Comparison of ENCODE assay signal across 11 cellular contexts in the genomic region with DNA sequence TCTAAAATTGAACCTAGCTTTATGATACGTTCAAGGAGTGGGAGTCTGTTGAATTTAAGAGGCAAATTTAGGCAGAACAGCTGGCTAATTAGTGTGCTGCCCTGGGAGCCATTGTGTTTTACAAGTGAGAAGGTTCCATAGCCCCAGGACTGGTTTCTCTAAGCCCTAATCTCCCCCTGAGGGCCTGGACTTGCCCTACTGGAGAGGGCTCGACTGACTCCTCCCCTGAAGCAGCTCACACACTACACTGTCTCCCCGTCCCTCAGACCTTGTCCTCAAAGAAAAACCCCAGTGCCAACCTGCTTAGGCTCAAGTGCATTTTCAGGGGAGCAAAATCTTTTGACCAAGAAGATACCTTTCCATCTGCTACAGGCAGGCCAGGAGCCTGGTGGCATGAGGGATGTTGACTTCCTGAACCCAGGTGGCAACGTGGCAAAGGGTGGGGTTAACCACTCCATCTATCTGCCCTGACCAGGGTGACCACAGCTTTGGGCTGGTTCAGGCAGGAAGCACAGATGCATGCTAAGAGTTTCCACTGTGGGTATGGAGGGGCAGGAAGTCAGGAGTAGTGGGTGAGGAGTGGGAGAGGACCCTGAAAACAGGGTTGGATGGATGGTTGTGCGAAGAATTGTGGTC.
DNase-seq lines count a peak whose midpoint lies in the region; ATAC-seq and TF ChIP-seq lines count a peak whose summit lies in the region.
"Had no signal": no experiment of that assay in that cellular context is flagged by ENCODE, and none has a peak within 500 bp of the region (broad histone marks: within the 10 kb centered on the region; RNA-seq: fewer than 3 reads in every experiment).

No MANE protein-coding gene starts in this region.

- H3K9me3 Mint-ChIP-seq in activated naive CD4-positive, alpha-beta T cell treated with anti-CD3 and anti-CD28 coated beads, Interleukin-2, amount 50 U/mL, for 24 hours = peaks cover 14% of the 10 kb centered on the region
- H3K9me3 Mint-ChIP-seq in activated naive CD8-positive, alpha-beta T cell treated with anti-CD3 and anti-CD28 coated beads, Interleukin-2, amount 10 ng/mL, durations not matched to agents 7 days and 5 days = peaks cover 8% of the 10 kb centered on the region
- peaks cover 18 to 28% of the 10 kb centered on the region in 2 donors for H3K9me3 Mint-ChIP-seq in stimulated activated naive CD8-positive, alpha-beta T cell treated with anti-CD3 and anti-CD28 coated beads, Interleukin-15, amount 100 ng/mL, for 72 hours

- no peaks in the 10 kb centered on the region for H3K27me3 Mint-ChIP-seq in activated naive CD4-positive, alpha-beta T cell treated with anti-CD3 and anti-CD28 coated beads, Interleukin-2, amount 50 U/mL, for 24 hours
- H3K27me3 Mint-ChIP-seq in activated naive CD8-positive, alpha-beta T cell treated with anti-CD3 and anti-CD28 coated beads, Interleukin-2, amount 10 ng/mL, durations not matched to agents 7 days and 5 days = no peaks in the 10 kb centered on the region
- peaks cover 14% of the 10 kb centered on the region for H3K27me3 Mint-ChIP-seq in stimulated activated naive CD8-positive, alpha-beta T cell treated with anti-CD3 and anti-CD28 coated beads, Interleukin-15, amount 100 ng/mL, for 72 hours

- no peaks in the 10 kb centered on the region for H3K36me3 ChIP-seq in NT2/D1 (ENCODE audit: insufficient read depth, insufficient read length, low read length)
- no peaks in the 10 kb centered on the region for H3K36me3 ChIP-seq in ovary
- H3K36me3 ChIP-seq: right lobe of liver had no signal

- no peak for DNase-seq in activated naive CD4-positive, alpha-beta T cell (lab: John Stamatoyannopoulos, UW)
- peak; percentile 44 for DNase-seq in NT2/D1 (ENCODE audit: low read depth, low spot score)
- DNase-seq in activated naive CD8-positive, alpha-beta T cell treated with anti-CD3 and anti-CD28 coated beads, Interleukin-2, amount 10 ng/mL, durations not matched to agents 7 days and 5 days = peak; percentile 67
- DNase-seq in stimulated activated naive CD8-positive, alpha-beta T cell treated with anti-CD3 and anti-CD28 coated beads, Interleukin-15, amount 100 ng/mL, for 72 hours = peak in 1 of 2 donors; percentile 80
- DNase-seq in COLO668 (lab: John Stamatoyannopoulos, UW; ENCODE audit: unreplicated experiment) = no peak
- no peak for DNase-seq in ovary
- DNase-seq: foreskin keratinocyte, right lobe of liver had no signal

- H3K4me3 ChIP-seq in NT2/D1 (ENCODE audit: insufficient read length, low read depth) = no peak overlapping the region
- H3K4me3 ChIP-seq in ovary = no peak overlapping the region
- H3K4me3 ChIP-seq: right lobe of liver had no signal

- intact Hi-C loops in ovary (cut with DNase I) = no loop called here

- TF ChIP-seq CTCF in ovary (IDR thresholded peaks at IDR 0.05) = no peak

- TF ChIP-seq EP300 in ovary (IDR thresholded peaks at IDR 0.05) = no peak

- ATAC-seq in activated naive CD8-positive, alpha-beta T cell treated with anti-CD3 and anti-CD28 coated beads, Interleukin-2, amount 10 ng/mL, durations not matched to agents 7 days and 5 days (ENCODE audit: low read depth) = peak; percentile 83
- ATAC-seq in stimulated activated naive CD8-positive, alpha-beta T cell treated with anti-CD3 and anti-CD28 coated beads, Interleukin-15, amount 100 ng/mL, for 72 hours = peak; percentile 95
- ATAC-seq in GM18867 (IDR thresholded peaks at IDR 0.05; ENCODE audit: unreplicated experiment) = no peak
- ATAC-seq: foreskin keratinocyte had no signal

- TF ChIP-seq POLR2A in ovary (IDR thresholded peaks at IDR 0.05) = no peak

- WGBS in ovary, 3 donors = 44 to 56% (median 55%) methylated on average over 5 of the region's 5 CpGs

- peaks cover 3% of the 10 kb centered on the region for H3K27me3 ChIP-seq in NT2/D1 (ENCODE audit: insufficient read depth, insufficient read length)
- H3K27me3 ChIP-seq in ovary = no peaks in the 10 kb centered on the region
- H3K27me3 ChIP-seq: foreskin keratinocyte, right lobe of liver had no signal

- H3K4me3 Mint-ChIP-seq in activated naive CD4-positive, alpha-beta T cell treated with anti-CD3 and anti-CD28 coated beads, Interleukin-2, amount 50 U/mL, for 24 hours = no peak overlapping the region
- peak overlapping the region; percentile 47 for H3K4me3 Mint-ChIP-seq in activated naive CD8-positive, alpha-beta T cell treated with anti-CD3 and anti-CD28 coated beads, Interleukin-2, amount 10 ng/mL, durations not matched to agents 7 days and 5 days
- H3K4me3 Mint-ChIP-seq in stimulated activated naive CD8-positive, alpha-beta T cell treated with anti-CD3 and anti-CD28 coated beads, Interleukin-15, amount 100 ng/mL, for 72 hours = peak overlapping the region; percentile 48 to 62
- H3K4me3 Mint-ChIP-seq: B cell had no signal

- H3K27ac Mint-ChIP-seq in activated naive CD4-positive, alpha-beta T cell treated with anti-CD3 and anti-CD28 coated beads, Interleukin-2, amount 50 U/mL, for 24 hours = peak overlapping the region; percentile 21
- H3K27ac Mint-ChIP-seq in activated naive CD8-positive, alpha-beta T cell treated with anti-CD3 and anti-CD28 coated beads, Interleukin-2, amount 10 ng/mL, durations not matched to agents 7 days and 5 days = peak overlapping the region; percentile 80
- peak overlapping the region; percentile 74 to 81 for H3K27ac Mint-ChIP-seq in stimulated activated naive CD8-positive, alpha-beta T cell treated with anti-CD3 and anti-CD28 coated beads, Interleukin-15, amount 100 ng/mL, for 72 hours
- H3K27ac Mint-ChIP-seq: B cell had no signal

- peaks cover 23% of the 10 kb centered on the region for H3K4me1 Mint-ChIP-seq in activated naive CD4-positive, alpha-beta T cell treated with anti-CD3 and anti-CD28 coated beads, Interleukin-2, amount 50 U/mL, for 24 hours
- H3K4me1 Mint-ChIP-seq in activated naive CD8-positive, alpha-beta T cell treated with anti-CD3 and anti-CD28 coated beads, Interleukin-2, amount 10 ng/mL, durations not matched to agents 7 days and 5 days = peaks cover 68% of the 10 kb centered on the region
- peaks cover 68% of the 10 kb centered on the region for H3K4me1 Mint-ChIP-seq in stimulated activated naive CD8-positive, alpha-beta T cell treated with anti-CD3 and anti-CD28 coated beads, Interleukin-15, amount 100 ng/mL, for 72 hours

- H3K4me1 ChIP-seq in NT2/D1 (ENCODE audit: insufficient read depth, insufficient read length) = peaks cover 9% of the 10 kb centered on the region
- no peaks in the 10 kb centered on the region for H3K4me1 ChIP-seq in ovary (ENCODE audit: insufficient read depth)
- H3K4me1 ChIP-seq: foreskin keratinocyte, right lobe of liver had no signal

- H3K9ac ChIP-seq in NT2/D1 (ENCODE audit: insufficient read length, low read depth) = no peak overlapping the region

- H3K27ac ChIP-seq in ovary = no peak overlapping the region
- H3K27ac ChIP-seq: foreskin keratinocyte, right lobe of liver had no signal

- POLR2A ChIA-PET in activated naive CD8-positive, alpha-beta T cell treated with anti-CD3 and anti-CD28 coated beads, Interleukin-2, amount 10 ng/mL, durations not matched to agents 7 days and 5 days (lab: Charles Lee) = interaction anchor here (0.5 to 1.0 kb wide), 3 partner anchors 20 to 870 kb away, joined by 3 to 6 read pairs (median 3); partner anchors contain the start of genes MRM2 and NUDT1

- H3K9me3 ChIP-seq in NT2/D1 (ENCODE audit: insufficient read depth, low read length) = peaks cover 15% of the 10 kb centered on the region; the same call in 1 of the 2 replicates
- H3K9me3 ChIP-seq in ovary = no peaks in the 10 kb centered on the region
- H3K9me3 ChIP-seq: right lobe of liver had no signal

- peaks cover 4% of the 10 kb centered on the region for H3K36me3 Mint-ChIP-seq in activated naive CD4-positive, alpha-beta T cell treated with anti-CD3 and anti-CD28 coated beads, Interleukin-2, amount 50 U/mL, for 24 hours
- peaks cover 49% of the 10 kb centered on the region for H3K36me3 Mint-ChIP-seq in activated naive CD8-positive, alpha-beta T cell treated with anti-CD3 and anti-CD28 coated beads, Interleukin-2, amount 10 ng/mL, durations not matched to agents 7 days and 5 days

Comparison
In these comparisons a context has a peak if more than half of its experiments do, and no peak if none do; other contexts are left out.
1. H3K27ac Mint-ChIP-seq: peak in every context shown above with its lines; median percentile 80 in activated naive CD8-positive, alpha-beta T cell treated with anti-CD3 and anti-CD28 coated beads, Interleukin-2, amount 10 ng/mL, durations not matched to agents 7 days and 5 days; 78 in stimulated activated naive CD8-positive, alpha-beta T cell treated with anti-CD3 and anti-CD28 coated beads, Interleukin-15, amount 100 ng/mL, for 72 hours; 21 in activated naive CD4-positive, alpha-beta T cell treated with anti-CD3 and anti-CD28 coated beads, Interleukin-2, amount 50 U/mL, for 24 hours.
2. DNase-seq: peak in NT2/D1 (single experiment) and activated naive CD8-positive, alpha-beta T cell treated with anti-CD3 and anti-CD28 coated beads, Interleukin-2, amount 10 ng/mL, durations not matched to agents 7 days and 5 days (single experiment); none in activated naive CD4-positive, alpha-beta T cell (0 of 4), COLO668 (single experiment) and ovary (0 of 5).